1 cellular context compared by ENCODE assay signal in the genomic region with DNA sequence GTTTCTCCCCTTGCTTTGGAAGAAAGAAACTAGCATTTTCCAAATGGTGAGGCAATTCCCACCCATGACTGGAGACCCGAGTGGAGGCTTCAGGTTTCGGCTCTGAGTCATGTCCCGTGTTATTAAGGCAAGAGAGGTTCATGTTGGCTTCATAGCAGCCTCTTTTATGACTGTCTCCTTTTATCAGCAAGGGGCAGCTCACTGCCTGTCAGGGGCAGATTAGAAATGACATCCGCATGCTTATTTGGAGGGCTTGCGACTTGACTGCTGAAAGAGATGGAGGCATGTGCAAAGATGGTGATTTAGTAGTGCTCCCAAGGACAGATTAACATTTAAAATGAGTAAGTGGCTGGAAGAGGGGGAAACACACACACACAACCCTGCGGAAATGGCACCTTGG.
TF ChIP-seq lines count a peak whose summit lies in the region.

No MANE protein-coding gene starts in this region.

TF ChIP-seq in K562, 482 proteins besides CTCF, POLR2A, EP300 and RAD21 (continued from another document):
- TF ChIP-seq TBL1XR1 (IDR thresholded peaks at IDR 0.05; ENCODE audit: low read length in 2 of 2) (peak; percentile 83 to 89; a peak in 2 of 4 replicates), ESRRA (IDR thresholded peaks at IDR 0.05; ENCODE audit: borderline replicate concordance, low read depth) (peak; percentile 68), STAT5A (IDR thresholded peaks at IDR 0.05; ENCODE audit: borderline replicate concordance, low read length) (peak; percentile 95), MEF2D (tag; conservative IDR thresholded peaks at IDR 0.05; ENCODE audit: low read depth) (0 out of 2 replicates have a peak, but pooled peaks have one; percentile 47), ZC3H8 (IDR thresholded peaks at IDR 0.05) (no peak), EP400 (IDR thresholded peaks at IDR 0.05) (peak; percentile 61), MAZ (CRISPR knock-in tag; conservative IDR thresholded peaks at IDR 0.05 in 1 of 2, IDR thresholded peaks at IDR 0.05 in 1 of 2) (peak; percentile 57 to 61; a peak in 3 of 4 replicates), BCL6 (CRISPR knock-in tag; IDR thresholded peaks at IDR 0.05) (peak; percentile 13; the same call in 1 of the 2 replicates), CBX8 (IDR thresholded peaks at IDR 0.05; ENCODE audit: borderline replicate concordance, extremely low read depth, low read depth, low read length, poor library complexity, severe bottlenecking) (no peak), ETV1 (tag; conservative IDR thresholded peaks at IDR 0.05; ENCODE audit: low read depth) (peak; percentile 73), ARID1B (IDR thresholded peaks at IDR 0.05) (peak; percentile 100), MECOM (CRISPR knock-in tag; IDR thresholded peaks at IDR 0.05) (peak; percentile 72; the same call in 1 of the 2 replicates), ERF (CRISPR knock-in tag; IDR thresholded peaks at IDR 0.05) (0 out of 2 replicates have a peak, but pooled peaks have one; percentile 40), MCM7 (IDR thresholded peaks at IDR 0.05) (no peak), PML (IDR thresholded peaks at IDR 0.05; ENCODE audit: low read length) (peak; percentile 99), PCBP2 (IDR thresholded peaks at IDR 0.05; ENCODE audit: low read depth, low read length, poor library complexity, severe bottlenecking) (no peak), POLR3G (IDR thresholded peaks at IDR 0.05; ENCODE audit: extremely low read depth, insufficient read length, insufficient replicate concordance) (no peak), ELF4 (CRISPR knock-in tag; IDR thresholded peaks at IDR 0.05) (peak; percentile 85), FOXM1 (IDR thresholded peaks at IDR 0.05; ENCODE audit: low read depth) (peak; percentile 96), FOXM1 (CRISPR knock-in tag; IDR thresholded peaks at IDR 0.05; ENCODE audit: low read depth) (no peak), RFX1 (IDR thresholded peaks at IDR 0.05) (no peak), ZNF76 (CRISPR knock-in tag; IDR thresholded peaks at IDR 0.05; ENCODE audit: borderline replicate concordance) (no peak), ZNF24 (IDR thresholded peaks at IDR 0.05) (peak; percentile 59; the same call in 1 of the 2 replicates), MBD2 (IDR thresholded peaks at IDR 0.05; ENCODE audit: borderline replicate concordance, low read depth) (peak; percentile 72; the same call in 1 of the 2 replicates)
- TF ChIP-seq, protein P1, sequence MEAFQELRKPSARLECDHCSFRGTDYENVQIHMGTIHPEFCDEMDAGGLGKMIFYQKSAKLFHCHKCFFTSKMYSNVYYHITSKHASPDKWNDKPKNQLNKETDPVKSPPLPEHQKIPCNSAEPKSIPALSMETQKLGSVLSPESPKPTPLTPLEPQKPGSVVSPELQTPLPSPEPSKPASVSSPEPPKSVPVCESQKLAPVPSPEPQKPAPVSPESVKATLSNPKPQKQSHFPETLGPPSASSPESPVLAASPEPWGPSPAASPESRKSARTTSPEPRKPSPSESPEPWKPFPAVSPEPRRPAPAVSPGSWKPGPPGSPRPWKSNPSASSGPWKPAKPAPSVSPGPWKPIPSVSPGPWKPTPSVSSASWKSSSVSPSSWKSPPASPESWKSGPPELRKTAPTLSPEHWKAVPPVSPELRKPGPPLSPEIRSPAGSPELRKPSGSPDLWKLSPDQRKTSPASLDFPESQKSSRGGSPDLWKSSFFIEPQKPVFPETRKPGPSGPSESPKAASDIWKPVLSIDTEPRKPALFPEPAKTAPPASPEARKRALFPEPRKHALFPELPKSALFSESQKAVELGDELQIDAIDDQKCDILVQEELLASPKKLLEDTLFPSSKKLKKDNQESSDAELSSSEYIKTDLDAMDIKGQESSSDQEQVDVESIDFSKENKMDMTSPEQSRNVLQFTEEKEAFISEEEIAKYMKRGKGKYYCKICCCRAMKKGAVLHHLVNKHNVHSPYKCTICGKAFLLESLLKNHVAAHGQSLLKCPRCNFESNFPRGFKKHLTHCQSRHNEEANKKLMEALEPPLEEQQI (IDR thresholded peaks at IDR 0.05): peak; percentile 95
- TF ChIP-seq, protein P2, sequence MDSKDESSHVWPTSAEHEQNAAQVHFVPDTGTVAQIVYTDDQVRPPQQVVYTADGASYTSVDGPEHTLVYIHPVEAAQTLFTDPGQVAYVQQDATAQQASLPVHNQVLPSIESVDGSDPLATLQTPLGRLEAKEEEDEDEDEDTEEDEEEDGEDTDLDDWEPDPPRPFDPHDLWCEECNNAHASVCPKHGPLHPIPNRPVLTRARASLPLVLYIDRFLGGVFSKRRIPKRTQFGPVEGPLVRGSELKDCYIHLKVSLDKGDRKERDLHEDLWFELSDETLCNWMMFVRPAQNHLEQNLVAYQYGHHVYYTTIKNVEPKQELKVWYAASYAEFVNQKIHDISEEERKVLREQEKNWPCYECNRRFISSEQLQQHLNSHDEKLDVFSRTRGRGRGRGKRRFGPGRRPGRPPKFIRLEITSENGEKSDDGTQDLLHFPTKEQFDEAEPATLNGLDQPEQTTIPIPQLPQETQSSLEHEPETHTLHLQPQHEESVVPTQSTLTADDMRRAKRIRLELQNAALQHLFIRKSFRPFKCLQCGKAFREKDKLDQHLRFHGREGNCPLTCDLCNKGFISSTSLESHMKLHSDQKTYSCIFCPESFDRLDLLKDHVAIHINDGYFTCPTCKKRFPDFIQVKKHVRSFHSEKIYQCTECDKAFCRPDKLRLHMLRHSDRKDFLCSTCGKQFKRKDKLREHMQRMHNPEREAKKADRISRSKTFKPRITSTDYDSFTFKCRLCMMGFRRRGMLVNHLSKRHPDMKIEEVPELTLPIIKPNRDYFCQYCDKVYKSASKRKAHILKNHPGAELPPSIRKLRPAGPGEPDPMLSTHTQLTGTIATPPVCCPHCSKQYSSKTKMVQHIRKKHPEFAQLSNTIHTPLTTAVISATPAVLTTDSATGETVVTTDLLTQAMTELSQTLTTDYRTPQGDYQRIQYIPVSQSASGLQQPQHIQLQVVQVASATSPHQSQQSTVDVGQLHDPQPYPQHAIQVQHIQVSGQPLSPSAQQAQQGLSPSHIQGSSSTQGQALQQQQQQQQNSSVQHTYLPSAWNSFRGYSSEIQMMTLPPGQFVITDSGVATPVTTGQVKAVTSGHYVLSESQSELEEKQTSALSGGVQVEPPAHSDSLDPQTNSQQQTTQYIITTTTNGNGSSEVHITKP (IDR thresholded peaks at IDR 0.05; ENCODE audit: partially characterized antibody): peak; percentile 62
- TF ChIP-seq, protein P3, sequence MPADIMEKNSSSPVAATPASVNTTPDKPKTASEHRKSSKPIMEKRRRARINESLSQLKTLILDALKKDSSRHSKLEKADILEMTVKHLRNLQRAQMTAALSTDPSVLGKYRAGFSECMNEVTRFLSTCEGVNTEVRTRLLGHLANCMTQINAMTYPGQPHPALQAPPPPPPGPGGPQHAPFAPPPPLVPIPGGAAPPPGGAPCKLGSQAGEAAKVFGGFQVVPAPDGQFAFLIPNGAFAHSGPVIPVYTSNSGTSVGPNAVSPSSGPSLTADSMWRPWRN (IDR thresholded peaks at IDR 0.05; ENCODE audit: low read depth): peak; percentile 91
- TF ChIP-seq, protein P4, sequence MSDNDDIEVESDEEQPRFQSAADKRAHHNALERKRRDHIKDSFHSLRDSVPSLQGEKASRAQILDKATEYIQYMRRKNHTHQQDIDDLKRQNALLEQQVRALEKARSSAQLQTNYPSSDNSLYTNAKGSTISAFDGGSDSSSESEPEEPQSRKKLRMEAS (CRISPR knock-in tag; IDR thresholded peaks at IDR 0.05): peak; percentile 82
